Comparison of ENCODE assay signal across 9 cellular contexts in genomic region chr1:226663327-226663704, GRCh38.
DNase-seq lines count a peak whose midpoint lies in the region; TF ChIP-seq lines count a peak whose summit lies in the region.
"Had no signal": no experiment of that assay in that cellular context is flagged by ENCODE, and none has a peak within 500 bp of the region (broad histone marks: within the 10 kb centered on the region; RNA-seq: fewer than 3 reads in every experiment).

No MANE protein-coding gene starts in this region.

- peak overlapping the region; percentile 70 for H3K4me3 Mint-ChIP-seq in activated naive CD4-positive, alpha-beta T cell treated with anti-CD3 and anti-CD28 coated beads, Interleukin-2, amount 50 U/mL, for 24 hours
- H3K4me3 Mint-ChIP-seq in type B pancreatic cell = peak overlapping the region; percentile 58

- peak overlapping the region; percentile 95 for H3K27ac Mint-ChIP-seq in activated naive CD4-positive, alpha-beta T cell treated with anti-CD3 and anti-CD28 coated beads, Interleukin-2, amount 50 U/mL, for 24 hours
- peak overlapping the region; percentile 96 for H3K27ac Mint-ChIP-seq in type B pancreatic cell

- H3K4me1 ChIP-seq in adrenal gland (replicated peaks in 1 of 2) (peaks cover 26 to 54% of the 10 kb centered on the region in 2 donors), mucosa of rectum (ENCODE audit: control insufficient read depth in 2 of 2, insufficient read depth in 2 of 2, low read length in 2 of 2) (peaks cover 25 to 52% of the 10 kb centered on the region in 2 donors), uterus (peaks cover 30 to 49% of the 10 kb centered on the region in 2 donors)

- WGBS in adrenal gland, 4 donors = 73 to 86% (median 82%) methylated on average over 7 of the region's 7 CpGs

- no peak for TF ChIP-seq CTCF in adrenal gland (IDR thresholded peaks at IDR 0.05)
- TF ChIP-seq CTCF in type B pancreatic cell (conservative IDR thresholded peaks at IDR 0.05) = no peak
- no peak for TF ChIP-seq CTCF in foreskin fibroblast (IDR thresholded peaks at IDR 0.05; ENCODE audit: low read depth, low read length)
- TF ChIP-seq CTCF in uterus (IDR thresholded peaks at IDR 0.05) = no peak

- H3K27me3 ChIP-seq in adrenal gland (no peaks in the 10 kb centered on the region), mucosa of rectum (ENCODE audit: control insufficient read depth in 2 of 2, insufficient read depth in 2 of 2, low read length in 2 of 2) (no peaks in the 10 kb centered on the region), uterus (no peaks in the 10 kb centered on the region)

- no peaks in the 10 kb centered on the region for H3K36me3 ChIP-seq in adrenal gland (replicated peaks in 1 of 2)
- no peaks in the 10 kb centered on the region for H3K36me3 ChIP-seq in mucosa of rectum (ENCODE audit: control insufficient read depth in 2 of 2, insufficient read depth in 2 of 2, low read length in 2 of 2)
- H3K36me3 ChIP-seq in uterus = no peaks in the 10 kb centered on the region

- no peaks in the 10 kb centered on the region for H3K9me3 ChIP-seq in adrenal gland (replicated peaks in 1 of 3)
- H3K9me3 ChIP-seq in mucosa of rectum (ENCODE audit: control insufficient read depth in 2 of 2, low read length in 2 of 2) = no peaks in the 10 kb centered on the region
- no peaks in the 10 kb centered on the region for H3K9me3 ChIP-seq in uterus

- intact Hi-C loops in adrenal gland (cut with DNase I) = no loop called here
- intact Hi-C loops in uterus (cut with DNase I; ENCODE audit: low total_unique reads) = no loop called here

- H3K27me3 Mint-ChIP-seq in activated naive CD4-positive, alpha-beta T cell treated with anti-CD3 and anti-CD28 coated beads, Interleukin-2, amount 50 U/mL, for 24 hours = no peaks in the 10 kb centered on the region
- no peaks in the 10 kb centered on the region for H3K27me3 Mint-ChIP-seq in type B pancreatic cell

- H3K9ac ChIP-seq in mucosa of rectum (ENCODE audit: low read depth in 1 of 2, low read length in 2 of 2) = peak overlapping the region; percentile 16 to 35

- H3K4me3 ChIP-seq in adrenal gland = no peak overlapping the region
- no peak overlapping the region for H3K4me3 ChIP-seq in mucosa of rectum (ENCODE audit: low read length in 2 of 2)
- H3K4me3 ChIP-seq in foreskin fibroblast (ENCODE audit: low read depth in 1 of 2, low read length in 2 of 2) = no peak overlapping the region
- H3K4me3 ChIP-seq in uterus = no peak overlapping the region

- peaks cover 98% of the 10 kb centered on the region for H3K4me1 Mint-ChIP-seq in activated naive CD4-positive, alpha-beta T cell treated with anti-CD3 and anti-CD28 coated beads, Interleukin-2, amount 50 U/mL, for 24 hours
- H3K4me1 Mint-ChIP-seq in type B pancreatic cell (ENCODE audit: unreplicated experiment) = peaks cover 72% of the 10 kb centered on the region

- H3K27ac ChIP-seq in adrenal gland (peak overlapping the region; percentile 58 to 86 (median 82)), mucosa of rectum (ENCODE audit: low read depth in 2 of 2, low read length in 2 of 2) (peak overlapping the region; percentile 63 to 67), uterus (no peak overlapping the region)
- H3K27ac ChIP-seq: C4-2B had no signal

- no peaks in the 10 kb centered on the region for H3K9me3 Mint-ChIP-seq in activated naive CD4-positive, alpha-beta T cell treated with anti-CD3 and anti-CD28 coated beads, Interleukin-2, amount 50 U/mL, for 24 hours
- no peaks in the 10 kb centered on the region for H3K9me3 Mint-ChIP-seq in type B pancreatic cell

- no peak for DNase-seq in activated naive CD4-positive, alpha-beta T cell treated with Interleukin-2 at 50 U/mL for 16 hours
- DNase-seq in adrenal gland (no peak), type B pancreatic cell (ENCODE audit: extremely low spot score, unreplicated experiment) (no peak), foreskin fibroblast (no peak), medulla oblongata (ENCODE audit: extremely low spot score) (no peak), uterus (no peak)

- no peaks in the 10 kb centered on the region for H3K36me3 Mint-ChIP-seq in activated naive CD4-positive, alpha-beta T cell treated with anti-CD3 and anti-CD28 coated beads, Interleukin-2, amount 50 U/mL, for 24 hours
- no peaks in the 10 kb centered on the region for H3K36me3 Mint-ChIP-seq in type B pancreatic cell

- TF ChIP-seq POLR2A in adrenal gland (IDR thresholded peaks at IDR 0.05) (no peak), uterus (IDR thresholded peaks at IDR 0.05) (no peak)

Comparison
In these comparisons a context has a peak if more than half of its experiments do, and no peak if none do; other contexts are left out.
1. H3K27ac ChIP-seq: peak in adrenal gland (5 of 5) and mucosa of rectum (2 of 2); none in uterus (0 of 2).